1 cellular context compared by ENCODE assay signal in the genomic region with DNA sequence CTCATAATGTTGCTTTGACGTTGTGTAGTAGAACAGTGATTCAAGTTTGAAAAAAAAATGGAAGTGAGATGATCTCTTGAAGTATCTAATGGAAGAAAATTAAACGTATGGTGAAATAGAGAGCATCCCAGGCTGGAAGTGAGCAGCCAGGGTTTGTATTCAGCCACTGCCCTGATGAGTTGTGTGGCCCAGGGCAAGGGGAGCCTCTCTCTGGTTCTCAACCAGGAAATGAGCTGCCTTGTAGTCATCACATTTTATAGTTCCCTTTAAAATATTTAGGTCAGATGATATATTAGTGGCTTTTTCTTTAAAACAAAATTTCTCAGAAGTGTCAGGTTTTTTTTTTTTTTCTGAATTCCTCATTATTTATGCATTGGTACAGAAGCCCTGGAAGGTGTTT.
TF ChIP-seq lines count a peak whose summit lies in the region.

No MANE protein-coding gene starts in this region.

TF ChIP-seq in GM23338, 12 proteins besides CTCF, POLR2A, EP300 and RAD21 (continued from another document):
- TF ChIP-seq, protein P1, sequence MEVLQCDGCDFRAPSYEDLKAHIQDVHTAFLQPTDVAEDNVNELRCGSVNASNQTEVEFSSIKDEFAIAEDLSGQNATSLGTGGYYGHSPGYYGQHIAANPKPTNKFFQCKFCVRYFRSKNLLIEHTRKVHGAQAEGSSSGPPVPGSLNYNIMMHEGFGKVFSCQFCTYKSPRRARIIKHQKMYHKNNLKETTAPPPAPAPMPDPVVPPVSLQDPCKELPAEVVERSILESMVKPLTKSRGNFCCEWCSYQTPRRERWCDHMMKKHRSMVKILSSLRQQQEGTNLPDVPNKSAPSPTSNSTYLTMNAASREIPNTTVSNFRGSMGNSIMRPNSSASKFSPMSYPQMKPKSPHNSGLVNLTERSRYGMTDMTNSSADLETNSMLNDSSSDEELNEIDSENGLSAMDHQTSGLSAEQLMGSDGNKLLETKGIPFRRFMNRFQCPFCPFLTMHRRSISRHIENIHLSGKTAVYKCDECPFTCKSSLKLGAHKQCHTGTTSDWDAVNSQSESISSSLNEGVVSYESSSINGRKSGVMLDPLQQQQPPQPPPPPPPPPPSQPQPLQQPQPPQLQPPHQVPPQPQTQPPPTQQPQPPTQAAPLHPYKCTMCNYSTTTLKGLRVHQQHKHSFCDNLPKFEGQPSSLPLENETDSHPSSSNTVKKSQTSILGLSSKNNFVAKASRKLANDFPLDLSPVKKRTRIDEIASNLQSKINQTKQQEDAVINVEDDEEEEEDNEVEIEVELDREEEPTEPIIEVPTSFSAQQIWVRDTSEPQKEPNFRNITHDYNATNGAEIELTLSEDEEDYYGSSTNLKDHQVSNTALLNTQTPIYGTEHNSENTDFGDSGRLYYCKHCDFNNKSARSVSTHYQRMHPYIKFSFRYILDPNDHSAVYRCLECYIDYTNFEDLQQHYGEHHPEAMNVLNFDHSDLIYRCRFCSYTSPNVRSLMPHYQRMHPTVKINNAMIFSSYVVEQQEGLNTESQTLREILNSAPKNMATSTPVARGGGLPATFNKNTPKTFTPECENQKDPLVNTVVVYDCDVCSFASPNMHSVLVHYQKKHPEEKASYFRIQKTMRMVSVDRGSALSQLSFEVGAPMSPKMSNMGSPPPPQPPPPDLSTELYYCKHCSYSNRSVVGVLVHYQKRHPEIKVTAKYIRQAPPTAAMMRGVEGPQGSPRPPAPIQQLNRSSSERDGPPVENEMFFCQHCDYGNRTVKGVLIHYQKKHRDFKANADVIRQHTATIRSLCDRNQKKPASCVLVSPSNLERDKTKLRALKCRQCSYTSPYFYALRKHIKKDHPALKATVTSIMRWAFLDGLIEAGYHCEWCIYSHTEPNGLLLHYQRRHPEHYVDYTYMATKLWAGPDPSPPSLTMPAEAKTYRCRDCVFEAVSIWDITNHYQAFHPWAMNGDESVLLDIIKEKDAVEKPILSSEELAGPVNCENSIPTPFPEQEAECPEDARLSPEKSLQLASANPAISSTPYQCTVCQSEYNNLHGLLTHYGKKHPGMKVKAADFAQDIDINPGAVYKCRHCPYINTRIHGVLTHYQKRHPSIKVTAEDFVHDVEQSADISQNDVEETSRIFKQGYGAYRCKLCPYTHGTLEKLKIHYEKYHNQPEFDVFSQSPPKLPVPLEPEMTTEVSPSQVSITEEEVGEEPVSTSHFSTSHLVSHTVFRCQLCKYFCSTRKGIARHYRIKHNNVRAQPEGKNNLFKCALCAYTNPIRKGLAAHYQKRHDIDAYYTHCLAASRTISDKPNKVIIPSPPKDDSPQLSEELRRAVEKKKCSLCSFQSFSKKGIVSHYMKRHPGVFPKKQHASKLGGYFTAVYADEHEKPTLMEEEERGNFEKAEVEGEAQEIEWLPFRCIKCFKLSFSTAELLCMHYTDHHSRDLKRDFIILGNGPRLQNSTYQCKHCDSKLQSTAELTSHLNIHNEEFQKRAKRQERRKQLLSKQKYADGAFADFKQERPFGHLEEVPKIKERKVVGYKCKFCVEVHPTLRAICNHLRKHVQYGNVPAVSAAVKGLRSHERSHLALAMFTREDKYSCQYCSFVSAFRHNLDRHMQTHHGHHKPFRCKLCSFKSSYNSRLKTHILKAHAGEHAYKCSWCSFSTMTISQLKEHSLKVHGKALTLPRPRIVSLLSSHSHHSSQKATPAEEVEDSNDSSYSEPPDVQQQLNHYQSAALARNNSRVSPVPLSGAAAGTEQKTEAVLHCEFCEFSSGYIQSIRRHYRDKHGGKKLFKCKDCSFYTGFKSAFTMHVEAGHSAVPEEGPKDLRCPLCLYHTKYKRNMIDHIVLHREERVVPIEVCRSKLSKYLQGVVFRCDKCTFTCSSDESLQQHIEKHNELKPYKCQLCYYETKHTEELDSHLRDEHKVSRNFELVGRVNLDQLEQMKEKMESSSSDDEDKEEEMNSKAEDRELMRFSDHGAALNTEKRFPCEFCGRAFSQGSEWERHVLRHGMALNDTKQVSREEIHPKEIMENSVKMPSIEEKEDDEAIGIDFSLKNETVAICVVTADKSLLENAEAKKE (CRISPR knock-in tag; IDR thresholded peaks at IDR 0.05) = no peak
- no peak for TF ChIP-seq ZNF331 (CRISPR knock-in tag; IDR thresholded peaks at IDR 0.05; ENCODE audit: low read depth)
- TF ChIP-seq, protein P2, sequence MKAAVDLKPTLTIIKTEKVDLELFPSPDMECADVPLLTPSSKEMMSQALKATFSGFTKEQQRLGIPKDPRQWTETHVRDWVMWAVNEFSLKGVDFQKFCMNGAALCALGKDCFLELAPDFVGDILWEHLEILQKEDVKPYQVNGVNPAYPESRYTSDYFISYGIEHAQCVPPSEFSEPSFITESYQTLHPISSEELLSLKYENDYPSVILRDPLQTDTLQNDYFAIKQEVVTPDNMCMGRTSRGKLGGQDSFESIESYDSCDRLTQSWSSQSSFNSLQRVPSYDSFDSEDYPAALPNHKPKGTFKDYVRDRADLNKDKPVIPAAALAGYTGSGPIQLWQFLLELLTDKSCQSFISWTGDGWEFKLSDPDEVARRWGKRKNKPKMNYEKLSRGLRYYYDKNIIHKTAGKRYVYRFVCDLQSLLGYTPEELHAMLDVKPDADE (IDR thresholded peaks at IDR 0.05) = no peak
- TF ChIP-seq, protein P3, sequence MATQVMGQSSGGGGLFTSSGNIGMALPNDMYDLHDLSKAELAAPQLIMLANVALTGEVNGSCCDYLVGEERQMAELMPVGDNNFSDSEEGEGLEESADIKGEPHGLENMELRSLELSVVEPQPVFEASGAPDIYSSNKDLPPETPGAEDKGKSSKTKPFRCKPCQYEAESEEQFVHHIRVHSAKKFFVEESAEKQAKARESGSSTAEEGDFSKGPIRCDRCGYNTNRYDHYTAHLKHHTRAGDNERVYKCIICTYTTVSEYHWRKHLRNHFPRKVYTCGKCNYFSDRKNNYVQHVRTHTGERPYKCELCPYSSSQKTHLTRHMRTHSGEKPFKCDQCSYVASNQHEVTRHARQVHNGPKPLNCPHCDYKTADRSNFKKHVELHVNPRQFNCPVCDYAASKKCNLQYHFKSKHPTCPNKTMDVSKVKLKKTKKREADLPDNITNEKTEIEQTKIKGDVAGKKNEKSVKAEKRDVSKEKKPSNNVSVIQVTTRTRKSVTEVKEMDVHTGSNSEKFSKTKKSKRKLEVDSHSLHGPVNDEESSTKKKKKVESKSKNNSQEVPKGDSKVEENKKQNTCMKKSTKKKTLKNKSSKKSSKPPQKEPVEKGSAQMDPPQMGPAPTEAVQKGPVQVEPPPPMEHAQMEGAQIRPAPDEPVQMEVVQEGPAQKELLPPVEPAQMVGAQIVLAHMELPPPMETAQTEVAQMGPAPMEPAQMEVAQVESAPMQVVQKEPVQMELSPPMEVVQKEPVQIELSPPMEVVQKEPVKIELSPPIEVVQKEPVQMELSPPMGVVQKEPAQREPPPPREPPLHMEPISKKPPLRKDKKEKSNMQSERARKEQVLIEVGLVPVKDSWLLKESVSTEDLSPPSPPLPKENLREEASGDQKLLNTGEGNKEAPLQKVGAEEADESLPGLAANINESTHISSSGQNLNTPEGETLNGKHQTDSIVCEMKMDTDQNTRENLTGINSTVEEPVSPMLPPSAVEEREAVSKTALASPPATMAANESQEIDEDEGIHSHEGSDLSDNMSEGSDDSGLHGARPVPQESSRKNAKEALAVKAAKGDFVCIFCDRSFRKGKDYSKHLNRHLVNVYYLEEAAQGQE (IDR thresholded peaks at IDR 0.05; ENCODE audit: unreplicated experiment) = no peak
- TF ChIP-seq ZNF114 (CRISPR knock-in tag; IDR thresholded peaks at IDR 0.05) = no peak
- no peak for TF ChIP-seq STAT1 (IDR thresholded peaks at IDR 0.05; ENCODE audit: unreplicated experiment)
TF ChIP-seq in GM23338: peak in this region for 0.
